14 cellular contexts compared by ENCODE assay signal in the genomic region with DNA sequence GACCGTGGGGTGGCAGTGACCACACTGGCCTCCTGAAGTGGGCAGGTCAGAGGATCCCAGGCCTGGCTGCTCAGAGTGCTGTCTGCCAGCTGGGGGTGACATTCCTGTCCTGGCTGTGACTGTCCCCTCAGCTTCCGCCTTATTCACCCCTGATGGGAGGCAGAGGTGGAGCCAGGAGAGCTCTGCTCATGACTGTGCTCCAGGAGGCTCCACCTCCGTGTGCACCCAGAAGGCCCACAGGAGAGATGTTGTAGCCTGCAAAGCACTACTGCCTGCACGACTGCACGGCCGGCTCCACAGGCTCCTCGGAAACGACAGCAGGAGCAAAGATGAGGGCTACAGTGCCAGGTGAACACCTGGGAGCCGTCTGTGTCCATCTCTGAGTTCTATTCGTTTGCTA.
DNase-seq lines count a peak whose midpoint lies in the region; ATAC-seq and TF ChIP-seq lines count a peak whose summit lies in the region.
"Had no signal": no experiment of that assay in that cellular context is flagged by ENCODE, and none has a peak within 500 bp of the region (broad histone marks: within the 10 kb centered on the region; RNA-seq: fewer than 3 reads in every experiment).

No MANE protein-coding gene starts in this region.

- CTCF ChIA-PET in HCT116 (lab: Charles Lee) = interaction anchor here (0.6 to 1.0 kb wide), 2 partner anchors 12 kb away, joined by 3 to 6 read pairs; no protein-coding TSS in a partner anchor

- H3K4me3 Mint-ChIP-seq in chondrocyte (ENCODE audit: unreplicated experiment) = no peak overlapping the region
- H3K4me3 Mint-ChIP-seq: CD4-positive, alpha-beta memory T cell had no signal

- H3K9me3 ChIP-seq in HCT116 (ENCODE audit: control insufficient read depth in 1 of 2, insufficient read depth in 1 of 2, low read depth in 1 of 2, low read length in 2 of 2) (no peaks in the 10 kb centered on the region), neuronal stem cell (replicated peaks in 1 of 2; ENCODE audit: control insufficient read depth in 2 of 2, insufficient read depth in 1 of 2, low read depth in 1 of 2, low read length in 2 of 2) (no peaks in the 10 kb centered on the region)
- H3K9me3 ChIP-seq: BE2C had no signal

- H3K79me2 ChIP-seq in HCT116 (ENCODE audit: insufficient read depth, low read length) = no peaks in the 10 kb centered on the region

- no CpG with 5 or more reads among the region's 10 CpGs for WGBS in neuronal stem cell (ENCODE audit: extremely low coverage in 2 of 2, insufficient read length in 2 of 2, insufficient replicate concordance in 1 of 2), 2 donors

- no peaks in the 10 kb centered on the region for H3K4me1 Mint-ChIP-seq in chondrocyte (ENCODE audit: low read depth)
- H3K4me1 Mint-ChIP-seq: CD4-positive, alpha-beta memory T cell had no signal

- H3K4ac ChIP-seq in neuronal stem cell (ENCODE audit: low read length) = no peak overlapping the region

- BruUV-seq in HCT116 (replicated peaks; lab: Mats Ljungman, UMichigan) = no TSS peak

- TF ChIP-seq RAD21 in HCT116 (IDR thresholded peaks at IDR 0.05; ENCODE audit: low read depth) = no peak

- no peak overlapping the region for H4K8ac ChIP-seq in neuronal stem cell (ENCODE audit: low read depth, low read length)

- H3K4me3 ChIP-seq in HCT116 (replicated peaks in 1 of 2; ENCODE audit: low read depth in 1 of 2, low read length in 2 of 2) (no peak overlapping the region), neuronal stem cell (ENCODE audit: low read length in 2 of 2) (no peak overlapping the region)

- H3K27ac ChIP-seq in HCT116 (ENCODE audit: low read depth, low read length) (no peak overlapping the region), neuronal stem cell (replicated peaks; ENCODE audit: low read length) (no peak overlapping the region)

- H3K9ac ChIP-seq in HCT116 (ENCODE audit: low read length) (no peak overlapping the region), neuronal stem cell (ENCODE audit: low read depth, low read length, poor library complexity) (no peak overlapping the region)

- H3K79me1 ChIP-seq in neuronal stem cell (ENCODE audit: low read depth, low read length) = no peaks in the 10 kb centered on the region

- H2BK15ac ChIP-seq in neuronal stem cell (ENCODE audit: low read length) = peak overlapping the region; percentile 54

- peak overlapping the region; percentile 60 for H3K23ac ChIP-seq in neuronal stem cell (ENCODE audit: low read depth, low read length, poor library complexity)

- no peak overlapping the region for H2BK120ac ChIP-seq in neuronal stem cell (ENCODE audit: low read depth, low read length)

- DNase-seq in Caki2 (ENCODE audit: low read depth) (peak; percentile 79), HCT116 (ENCODE audit: low read depth, low spot score) (no peak), chondrocyte (ENCODE audit: low spot score) (peak; percentile 51), neuronal stem cell (ENCODE audit: low spot score) (no peak), DMS79 (lab: John Stamatoyannopoulos, UW) (no peak), occipital lobe (lab: John Stamatoyannopoulos, UW) (no peak)
- DNase-seq: BE2C; CD4-positive, alpha-beta memory T cell; HCEC 1CT; NCI-H1694; NCI-H2107; NCI-H226; PC-3 had no signal

- H3K27me3 Mint-ChIP-seq in chondrocyte (ENCODE audit: low read depth) = peaks cover 3% of the 10 kb centered on the region
- H3K27me3 Mint-ChIP-seq: CD4-positive, alpha-beta memory T cell had no signal

- H3K9me2 ChIP-seq in HCT116 (ENCODE audit: insufficient read depth) = no peaks in the 10 kb centered on the region

- no peaks in the 10 kb centered on the region for H3K9me3 Mint-ChIP-seq in chondrocyte (ENCODE audit: low read depth)
- H3K9me3 Mint-ChIP-seq: CD4-positive, alpha-beta memory T cell had no signal

- no peak overlapping the region for H2BK12ac ChIP-seq in neuronal stem cell (ENCODE audit: low read length)

- no peak overlapping the region for H2BK5ac ChIP-seq in neuronal stem cell (ENCODE audit: low read length)

- ATAC-seq in HCT116 = peak; percentile 36
- ATAC-seq in GM21390 (IDR thresholded peaks at IDR 0.05; ENCODE audit: unreplicated experiment) = no peak
- ATAC-seq: PC-3 had no signal

- H2AK5ac ChIP-seq in neuronal stem cell (ENCODE audit: low read depth, low read length) = peak overlapping the region; percentile 49

- H3K4me1 ChIP-seq in HCT116 (ENCODE audit: control insufficient read depth in 1 of 2, insufficient read depth in 2 of 2, low read length in 2 of 2) (peaks cover 6 to 24% of the 10 kb centered on the region in 2 experiments; a peak in 3 of 4 replicates), neuronal stem cell (ENCODE audit: control insufficient read depth in 2 of 2, insufficient read depth in 1 of 2, low read depth in 1 of 2, low read length in 2 of 2) (peaks cover 5 to 8% of the 10 kb centered on the region in 2 donors)

- H4K91ac ChIP-seq in neuronal stem cell (ENCODE audit: low read depth, low read length, poor library complexity) = no peak overlapping the region

- H3K36me3 ChIP-seq in HCT116 (ENCODE audit: control insufficient read depth in 1 of 2, insufficient read depth in 2 of 2, low read length in 2 of 2) (no peaks in the 10 kb centered on the region), neuronal stem cell (replicated peaks in 1 of 2; ENCODE audit: control insufficient read depth in 2 of 2, insufficient read depth in 2 of 2, low read length in 2 of 2) (no peaks in the 10 kb centered on the region)
- H3K36me3 ChIP-seq: BE2C had no signal

- TF ChIP-seq CTCF in HCT116 (IDR thresholded peaks at IDR 0.05 in 2 of 3, conservative IDR thresholded peaks at IDR 0.05 in 1 of 3; ENCODE audit: borderline replicate concordance in 1 of 3, insufficient read depth in 1 of 3, low read depth in 2 of 3, low read length in 2 of 3) (no peak), chondrocyte (IDR thresholded peaks at IDR 0.05) (no peak)

- intact Hi-C loops in HCT116 (cut with micrococcal nuclease) = no loop called here

- no peaks in the 10 kb centered on the region for H4K20me1 ChIP-seq in HCT116 (ENCODE audit: insufficient read depth)

- no peak for TF ChIP-seq POLR2A in HCT116 (IDR thresholded peaks at IDR 0.05; ENCODE audit: borderline replicate concordance, extremely low read depth, insufficient read depth, insufficient read length)

- H3K36me3 Mint-ChIP-seq in chondrocyte (ENCODE audit: low read depth) = no peaks in the 10 kb centered on the region
- H3K36me3 Mint-ChIP-seq: CD4-positive, alpha-beta memory T cell had no signal

- H3K27me3 ChIP-seq in HCT116 (ENCODE audit: insufficient read depth, low read length) (no peaks in the 10 kb centered on the region), neuronal stem cell (ENCODE audit: control insufficient read depth in 3 of 3, insufficient read depth in 3 of 3, low read depth in 1 of 3, low read length in 3 of 3) (peaks cover 0 to 8% (median 0%) of the 10 kb centered on the region in 3 experiments)
- H3K27me3 ChIP-seq: BE2C had no signal

- H3K4me2 ChIP-seq in HCT116 (ENCODE audit: low read length) (no peak overlapping the region), neuronal stem cell (ENCODE audit: insufficient read depth, low read length, poor library complexity, severe bottlenecking) (no peak overlapping the region)

- H3K14ac ChIP-seq in neuronal stem cell (ENCODE audit: low read length) = no peak overlapping the region

- peak overlapping the region; percentile 38 for H3K18ac ChIP-seq in neuronal stem cell (ENCODE audit: low read length)

- RAD21 ChIA-PET in HCT116 (lab: Charles Lee; ENCODE audit: low non-redundant PET in 1 of 2, low total read pairs in 2 of 2, uncharacterized antibody in 2 of 2, unreplicated experiment in 2 of 2) = interaction anchor here in 1 of 2 experiments (0.6 kb wide), 1 partner anchor 343 kb away, joined by 6 read pairs; no protein-coding TSS in a partner anchor

- H3K27ac Mint-ChIP-seq in chondrocyte (ENCODE audit: unreplicated experiment) = no peak overlapping the region
- H3K27ac Mint-ChIP-seq: CD4-positive, alpha-beta memory T cell had no signal

- in situ Hi-C loops in Caki2 (cut with HindIII; ENCODE audit: low pct_unique_long_range_greater_than_20kb, low sequenced_read_pairs) = no loop called here

- POLR2A ChIA-PET in HCT116 (lab: Charles Lee) = no interaction called here

- H2AFZ ChIP-seq in HCT116 (ENCODE audit: low read depth, low read length, poor library complexity, severe bottlenecking) (no peak overlapping the region), neuronal stem cell (ENCODE audit: low read length) (no peak overlapping the region)

TF ChIP-seq in HCT116, 20 proteins besides CTCF, POLR2A, EP300 and RAD21:
- TF ChIP-seq MAX (IDR thresholded peaks at IDR 0.05) (no peak), FOSL1 (IDR thresholded peaks at IDR 0.05; ENCODE audit: low read depth) (no peak), SIN3A (IDR thresholded peaks at IDR 0.05; ENCODE audit: low read depth) (no peak), ZFX (IDR thresholded peaks at IDR 0.05) (no peak), YY1 (IDR thresholded peaks at IDR 0.05; ENCODE audit: extremely low read depth, insufficient replicate concordance, low read depth, low read length) (no peak), EZH2phosphoT487 (IDR thresholded peaks at IDR 0.05; ENCODE audit: borderline replicate concordance) (no peak), JUND (IDR thresholded peaks at IDR 0.05) (no peak), SP1 (IDR thresholded peaks at IDR 0.05; ENCODE audit: low read depth) (no peak), SRF (IDR thresholded peaks at IDR 0.05; ENCODE audit: low read depth) (no peak), ZNF274 (IDR thresholded peaks at IDR 0.05; ENCODE audit: low read depth, low read length) (no peak), ELF1 (IDR thresholded peaks at IDR 0.05; ENCODE audit: borderline replicate concordance, low read depth) (no peak), TCF7L2 (IDR thresholded peaks at IDR 0.05; ENCODE audit: borderline replicate concordance, extremely low read depth, insufficient read depth, insufficient read length) (no peak)
- TF ChIP-seq, protein P1, sequence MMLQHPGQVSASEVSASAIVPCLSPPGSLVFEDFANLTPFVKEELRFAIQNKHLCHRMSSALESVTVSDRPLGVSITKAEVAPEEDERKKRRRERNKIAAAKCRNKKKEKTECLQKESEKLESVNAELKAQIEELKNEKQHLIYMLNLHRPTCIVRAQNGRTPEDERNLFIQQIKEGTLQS (IDR thresholded peaks at IDR 0.05) = no peak

Comparison
In these comparisons a context has a peak if more than half of its experiments do, and no peak if none do; other contexts are left out.
1. DNase-seq: peak in Caki2 (single experiment) and chondrocyte (single experiment); none in HCT116 (single experiment), neuronal stem cell (single experiment), DMS79 (single experiment) and occipital lobe (single experiment).